In genomic region chr5:89187883-89188465, GRCh38 we compare ENCODE assay signal across 14 cellular contexts.
DNase-seq lines count a peak whose midpoint lies in the region; ATAC-seq and TF ChIP-seq lines count a peak whose summit lies in the region.
"Had no signal": no experiment of that assay in that cellular context is flagged by ENCODE, and none has a peak within 500 bp of the region (broad histone marks: within the 10 kb centered on the region; RNA-seq: fewer than 3 reads in every experiment).

No MANE protein-coding gene starts in this region.

- H3K9me3 ChIP-seq in CD8-positive, alpha-beta T cell (ENCODE audit: low read length): no peaks in the 10 kb centered on the region

- no peak for TF ChIP-seq CTCF in coronary artery (IDR thresholded peaks at IDR 0.05)
- TF ChIP-seq CTCF in CD8-positive, alpha-beta T cell (IDR thresholded peaks at IDR 0.05): no peak

- no peak overlapping the region for H3K27ac ChIP-seq in coronary artery
- no peak overlapping the region for H3K27ac ChIP-seq in CD8-positive, alpha-beta T cell (ENCODE audit: low read depth, low read length)
- H3K27ac ChIP-seq: GM23248 had no signal

- H3K9me3 Mint-ChIP-seq in CD8-positive, alpha-beta T cell: no peaks in the 10 kb centered on the region

- H3K36me3 ChIP-seq in CD8-positive, alpha-beta T cell (ENCODE audit: insufficient read depth, low read length): no peaks in the 10 kb centered on the region

- no peak overlapping the region for H3K4me3 Mint-ChIP-seq in CD8-positive, alpha-beta T cell
- H3K4me3 Mint-ChIP-seq: CD4-positive, CD25-positive, alpha-beta regulatory T cell had no signal

- no peaks in the 10 kb centered on the region for H3K4me1 Mint-ChIP-seq in CD8-positive, alpha-beta T cell (ENCODE audit: low read depth)
- H3K4me1 Mint-ChIP-seq: CD4-positive, CD25-positive, alpha-beta regulatory T cell had no signal

- no peak overlapping the region for H3K27ac Mint-ChIP-seq in CD8-positive, alpha-beta T cell
- H3K27ac Mint-ChIP-seq: CD4-positive, CD25-positive, alpha-beta regulatory T cell had no signal

- H3K4me1 ChIP-seq in CD8-positive, alpha-beta T cell (ENCODE audit: insufficient read depth, low read length): no peaks in the 10 kb centered on the region

- peak; percentile 85 for ATAC-seq in GM18873 (IDR thresholded peaks at IDR 0.05; ENCODE audit: low FRiP score, unreplicated experiment)
- peak; percentile 54 for ATAC-seq in HG02973 (IDR thresholded peaks at IDR 0.05; ENCODE audit: unreplicated experiment)
- ATAC-seq in CD8-positive, alpha-beta T cell: no peak

- no peaks in the 10 kb centered on the region for H3K27me3 ChIP-seq in CD8-positive, alpha-beta T cell (ENCODE audit: insufficient read depth, low read length)

- POLR2A ChIA-PET in CD8-positive, alpha-beta T cell (lab: Charles Lee): no interaction called here

- H3K27me3 Mint-ChIP-seq in CD8-positive, alpha-beta T cell (ENCODE audit: low read depth): no peaks in the 10 kb centered on the region
- H3K27me3 Mint-ChIP-seq: CD4-positive, CD25-positive, alpha-beta regulatory T cell had no signal

- intact Hi-C loops in CD8-positive, alpha-beta T cell (cut with DNase I, micrococcal nuclease): no loop called here

- no peak overlapping the region for H3K4me3 ChIP-seq in coronary artery
- no peak overlapping the region for H3K4me3 ChIP-seq in CD8-positive, alpha-beta T cell (ENCODE audit: low read depth, low read length)
- H3K4me3 ChIP-seq: GM23248 had no signal

- CTCF ChIA-PET in CD8-positive, alpha-beta T cell (lab: Charles Lee): interaction anchor here (1.2 kb wide), 1 partner anchor 16 kb away, joined by 3 read pairs; no protein-coding TSS in a partner anchor

- DNase-seq in DMS53 treated with DMSO at 0.1 percent for 48 hours (lab: John Stamatoyannopoulos, UW; ENCODE audit: unreplicated experiment): peak; percentile 8
- peak; percentile 70 for DNase-seq in NCI-H69 (lab: John Stamatoyannopoulos, UW)
- no peak for DNase-seq in islet precursor cell
- DNase-seq in coronary artery (ENCODE audit: low spot score): no peak
- DNase-seq in CD8-positive, alpha-beta T cell: no peak
- DNase-seq in COLO829 (ENCODE audit: low spot score): no peak
- DNase-seq: CD4-positive, CD25-positive, alpha-beta regulatory T cell; GM23248; NCI-H1092; NCI-H1694 treated with DMSO at 0.1 percent for 48 hours; NCI-H446; T-helper 2 cell had no signal

- no peaks in the 10 kb centered on the region for H3K36me3 Mint-ChIP-seq in CD8-positive, alpha-beta T cell
- H3K36me3 Mint-ChIP-seq: CD4-positive, CD25-positive, alpha-beta regulatory T cell had no signal

Comparison
In these comparisons a context has a peak if more than half of its experiments do, and no peak if none do; other contexts are left out.
1. DNase-seq: peak in DMS53 treated with DMSO at 0.1 percent for 48 hours (single experiment) and NCI-H69 (single experiment); none in islet precursor cell (single experiment), coronary artery (single experiment), CD8-positive, alpha-beta T cell (0 of 7) and COLO829 (single experiment).